Comparison of ENCODE assay signal across 9 cellular contexts in the genomic region with DNA sequence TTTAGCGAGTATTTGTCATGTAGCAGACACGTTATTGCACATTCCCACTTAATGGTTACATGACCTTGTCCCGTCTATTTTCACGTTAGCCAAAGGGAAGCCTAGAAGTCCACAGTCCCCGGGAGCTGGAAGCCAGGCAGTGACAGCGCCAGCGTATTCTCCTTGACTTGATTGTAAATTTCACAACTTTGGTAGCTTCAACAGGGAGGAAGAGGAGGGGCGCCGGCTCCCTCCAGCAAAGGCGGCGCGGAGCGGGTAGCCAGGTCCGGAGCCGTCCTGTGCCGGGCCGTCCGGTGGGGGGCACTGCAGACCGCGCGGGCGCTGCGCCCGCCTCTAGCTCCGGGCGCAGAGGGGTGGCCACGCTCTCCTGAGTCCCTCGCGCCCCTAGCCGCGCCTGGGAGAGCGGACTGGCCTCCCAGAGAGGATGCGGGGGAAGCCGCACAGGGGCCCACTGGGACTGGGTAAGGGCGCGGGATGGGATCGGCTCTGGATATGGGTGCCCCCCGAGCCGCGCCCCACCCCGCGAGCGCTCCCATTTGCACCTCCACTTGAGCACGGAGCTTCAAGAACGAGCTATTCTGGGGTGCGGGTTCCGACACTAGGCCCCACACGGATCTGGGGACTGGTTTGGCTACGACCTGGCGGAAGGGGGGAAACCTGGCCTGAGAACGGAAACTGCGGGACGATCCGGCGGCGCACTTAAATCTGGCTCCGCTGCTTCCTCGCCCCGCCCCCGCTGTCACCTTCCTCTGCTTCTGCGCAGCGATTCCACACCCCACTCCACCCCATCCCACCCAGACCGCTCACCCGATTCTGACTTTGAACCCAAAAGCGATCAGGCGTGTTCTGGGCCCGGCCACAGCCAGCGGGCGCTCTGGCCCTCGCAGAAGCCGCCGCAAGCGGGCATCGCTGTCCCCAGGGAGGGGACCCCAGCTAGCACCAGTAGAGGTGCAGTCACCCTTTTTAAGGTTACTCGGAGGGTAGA. TPM values are rescaled to one million over a fixed set of nuclear protein-coding genes. Genes with fewer than 3 reads are reported as not detected.
A peak's percentile ranks its signal among the peaks of the same experiment; 100 is the strongest.
DNase-seq lines count a peak whose midpoint lies in the region; FAIRE-seq and TF ChIP-seq lines count a peak whose summit lies in the region.
"Had no signal": no experiment of that assay in that cellular context is flagged by ENCODE, and none has a peak within 500 bp of the region (broad histone marks: within the 10 kb centered on the region; RNA-seq: fewer than 3 reads in every experiment).

No MANE protein-coding gene starts in this region.

- H4K20me1 ChIP-seq in keratinocyte (ENCODE audit: control insufficient read depth, extremely low read depth, insufficient read depth, low read length), result no peaks in the 10 kb centered on the region

- CTCF ChIA-PET in HEK293 (lab: Yijun Ruan, JAX), result interaction anchor here (0.5 to 2.4 kb wide), 31 partner anchors 8 to 1296 kb away, joined by 3 to 15 read pairs (median 4); no protein-coding TSS in a partner anchor

- H3K9me3 ChIP-seq in HEK293 (ENCODE audit: control insufficient read depth, insufficient read depth, low read depth, low read length), result no peaks in the 10 kb centered on the region
- no peaks in the 10 kb centered on the region for H3K9me3 ChIP-seq in keratinocyte (ENCODE audit: control insufficient read depth, low read depth, low read length)
- H3K9me3 ChIP-seq in small intestine (ENCODE audit: control insufficient read depth, low read depth), result no peaks in the 10 kb centered on the region

- H3K27me3 ChIP-seq in keratinocyte (ENCODE audit: control insufficient read depth, extremely low read depth, insufficient read depth, low read length) (no peaks in the 10 kb centered on the region), small intestine (ENCODE audit: control insufficient read depth in 2 of 2, insufficient read depth in 2 of 2, low read length in 2 of 2) (no peaks in the 10 kb centered on the region)

- H3K36me3 ChIP-seq in HEK293 (ENCODE audit: control insufficient read depth in 2 of 2, insufficient read depth in 1 of 2, low read length in 2 of 2) (no peaks in the 10 kb centered on the region), keratinocyte (ENCODE audit: control insufficient read depth in 2 of 2, extremely low read depth in 1 of 2, insufficient read depth in 2 of 2, low read length in 2 of 2) (no peaks in the 10 kb centered on the region), small intestine (ENCODE audit: control insufficient read depth in 2 of 2, insufficient read depth in 2 of 2, low read length in 2 of 2) (no peaks in the 10 kb centered on the region)

- peak overlapping the region; percentile 97 for H2AFZ ChIP-seq in keratinocyte (ENCODE audit: control insufficient read depth, low read length)

- no peak for FAIRE-seq in keratinocyte (lab: Jason Lieb, UNC)
- no peak for FAIRE-seq in small intestine (lab: Jason Lieb, UNC)

- H3K79me2 ChIP-seq in keratinocyte (ENCODE audit: control insufficient read depth, insufficient read depth, low read length), result no peaks in the 10 kb centered on the region

- H3K4me2 ChIP-seq in keratinocyte (ENCODE audit: control insufficient read depth, extremely low read depth, insufficient read depth, low read depth, low read length), result peak overlapping the region; percentile 96

- H3K4me1 ChIP-seq in HEK293 (ENCODE audit: control insufficient read depth, insufficient read depth, low read length), result no peaks in the 10 kb centered on the region
- peaks cover 6% of the 10 kb centered on the region for H3K4me1 ChIP-seq in keratinocyte (ENCODE audit: control insufficient read depth, extremely low read depth, insufficient read depth, low read length)
- no peaks in the 10 kb centered on the region for H3K4me1 ChIP-seq in small intestine (ENCODE audit: control insufficient read depth in 2 of 2, insufficient read depth in 1 of 2, low read depth in 1 of 2, low read length in 1 of 2)

- H3K9me1 ChIP-seq in keratinocyte (ENCODE audit: control insufficient read depth, extremely low read depth, insufficient read depth, low read length), result no peaks in the 10 kb centered on the region

- peak overlapping the region; percentile 17 for H3K4me3 ChIP-seq in HEK293 (ENCODE audit: low read depth, low read length)
- H3K4me3 ChIP-seq in keratinocyte (ENCODE audit: control insufficient read depth in 2 of 3, extremely low read depth in 1 of 3, insufficient read depth in 2 of 3, low read depth in 1 of 3, low read length in 3 of 3), result peak overlapping the region; percentile 55 to 76 (median 75)
- H3K4me3 ChIP-seq in small intestine (ENCODE audit: low read depth in 1 of 2, low read length in 2 of 2), result peak overlapping the region in 1 of 2 donors; percentile 43

- dilution Hi-C loops in keratinocyte (cut with MboI; ENCODE audit: extremely low pct_ligation_motif_present, low sequenced_read_pairs), result no loop called here

- H3K9ac ChIP-seq in keratinocyte (ENCODE audit: control insufficient read depth, extremely low read depth, insufficient read depth, low read length), result peak overlapping the region; percentile 78

- WGBS in small intestine, 3 donors, result 4 to 7% (median 5%) methylated on average over 59 to 75 of the region's 75 CpGs

- POLR2A ChIA-PET in HEK293 (lab: Yijun Ruan, JAX), result no interaction called here

- H3K27ac ChIP-seq in HEK293 (ENCODE audit: extremely low read depth, low read depth, low read length) (no peak overlapping the region), keratinocyte (ENCODE audit: control insufficient read depth, insufficient read depth, low read length) (peak overlapping the region; percentile 52), small intestine (ENCODE audit: low read depth in 1 of 2, low read length in 1 of 2) (no peak overlapping the region)
- H3K27ac ChIP-seq: C4-2B had no signal

- peak; percentile 59 for DNase-seq in DMS53 (lab: John Stamatoyannopoulos, UW)
- DNase-seq in DMS53 treated with DMSO at 0.1 percent for 48 hours (lab: John Stamatoyannopoulos, UW; ENCODE audit: unreplicated experiment), result no peak
- DNase-seq in NOMO-1 (lab: John Stamatoyannopoulos, UW; ENCODE audit: unreplicated experiment in 2 of 2), result peak; percentile 82 to 87
- peak; percentile 20 for DNase-seq in cerebellar cortex (ENCODE audit: low spot score)
- no peak for DNase-seq in keratinocyte (ENCODE audit: low read depth, low spot score)
- peak; percentile 48 for DNase-seq in small intestine
- DNase-seq in NCI-H82 treated with DMSO at 0.1 percent for 48 hours (lab: John Stamatoyannopoulos, UW; ENCODE audit: unreplicated experiment), result no peak

- no peak for TF ChIP-seq CTCF in HEK293 (tag by site-specific recombination; IDR thresholded peaks at IDR 0.05)
- peak; percentile 57 to 87 (median 84) for TF ChIP-seq CTCF in keratinocyte (optimal IDR thresholded peaks at IDR 0.05 in 1 of 3, IDR thresholded peaks at IDR 0.05 in 1 of 3, conservative IDR thresholded peaks at IDR 0.05 in 1 of 3; ENCODE audit: extremely low read depth in 1 of 3, insufficient read depth in 2 of 3, low read length in 3 of 3)

TF ChIP-seq in HEK293, 187 proteins besides CTCF, POLR2A, EP300 and RAD21:
- TF ChIP-seq ZNF521 (tag by site-specific recombination; IDR thresholded peaks at IDR 0.05), result no peak
- no peak for TF ChIP-seq ZNF266 (tag by site-specific recombination; IDR thresholded peaks at IDR 0.05; ENCODE audit: low read depth)
- TF ChIP-seq ZNF146 (tag by site-specific recombination; IDR thresholded peaks at IDR 0.05), result no peak
- no peak for TF ChIP-seq OVOL3 (tag by site-specific recombination; IDR thresholded peaks at IDR 0.05)
- TF ChIP-seq ZFHX2 (tag by site-specific recombination; conservative IDR thresholded peaks at IDR 0.05), result no peak
- TF ChIP-seq, protein P1, sequence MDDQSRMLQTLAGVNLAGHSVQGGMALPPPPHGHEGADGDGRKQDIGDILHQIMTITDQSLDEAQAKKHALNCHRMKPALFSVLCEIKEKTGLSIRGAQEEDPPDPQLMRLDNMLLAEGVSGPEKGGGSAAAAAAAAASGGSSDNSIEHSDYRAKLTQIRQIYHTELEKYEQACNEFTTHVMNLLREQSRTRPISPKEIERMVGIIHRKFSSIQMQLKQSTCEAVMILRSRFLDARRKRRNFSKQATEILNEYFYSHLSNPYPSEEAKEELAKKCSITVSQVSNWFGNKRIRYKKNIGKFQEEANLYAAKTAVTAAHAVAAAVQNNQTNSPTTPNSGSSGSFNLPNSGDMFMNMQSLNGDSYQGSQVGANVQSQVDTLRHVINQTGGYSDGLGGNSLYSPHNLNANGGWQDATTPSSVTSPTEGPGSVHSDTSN (CRISPR knock-in tag; IDR thresholded peaks at IDR 0.05), result no peak

RNA-seq across cellular contexts. Expression of a gene that starts 23.8 kb away (rescaled TPM):
- 14.9 to 37.1 TPM (median 31.5 TPM) in 3 replicates for polyA plus RNA-seq in keratinocyte
- polyA plus RNA-seq in keratinocyte (2011; ENCODE audit: low read depth), result 67.2 TPM
- polyA plus RNA-seq in keratinocyte (2011; cell fraction: cytosol; rRNA removed), result 18.0 and 23.0 TPM in 2 replicates
- 61.1 and 62.6 TPM in 2 replicates for polyA plus RNA-seq in keratinocyte (2011; cell fraction: nucleus; rRNA removed)
- 23.9 and 198 TPM in 2 replicates for polyA plus RNA-seq in keratinocyte (2012; ENCODE audit: low replicate concordance)
- 12.3 to 19.4 TPM (median 13.0 TPM) in 3 replicates for polyA minus RNA-seq in keratinocyte
- 38.8 TPM for polyA minus RNA-seq in keratinocyte (2011; cell fraction: cytosol; rRNA and poly(A)+ RNA removed)
- 40.1 and 45.6 TPM in 2 replicates for polyA minus RNA-seq in keratinocyte (2011; cell fraction: nucleus; rRNA and poly(A)+ RNA removed)
- 100 to 1,000 TPM in 1 of 3 donors, 10 to 100 TPM in 2; 63.4 to 122 (median 72.7) TPM for polyA plus RNA-seq in small intestine

Comparison
In these comparisons a context has a peak if more than half of its experiments do, and no peak if none do; other contexts are left out.
1. DNase-seq: peak in DMS53 (single experiment), NOMO-1 (2 of 2), cerebellar cortex (single experiment) and small intestine (single experiment); none in DMS53 treated with DMSO at 0.1 percent for 48 hours (single experiment), keratinocyte (single experiment) and NCI-H82 treated with DMSO at 0.1 percent for 48 hours (single experiment).